Comparison of ENCODE assay signal across 9 cellular contexts in genomic region chr17:41835214-41835799, GRCh38. TPM values are rescaled to one million over a fixed set of nuclear protein-coding genes. Genes with fewer than 3 reads are reported as not detected.
DNase-seq lines count a peak whose midpoint lies in the region; ATAC-seq, FAIRE-seq and TF ChIP-seq lines count a peak whose summit lies in the region.
"Had no signal": no experiment of that assay in that cellular context is flagged by ENCODE, and none has a peak within 500 bp of the region (broad histone marks: within the 10 kb centered on the region; RNA-seq: fewer than 3 reads in every experiment).

No MANE protein-coding gene starts in this region.

- FAIRE-seq in D721Med (lab: Jason Lieb, UNC) = no peak

- peaks cover 19% of the 10 kb centered on the region for H3K36me3 Mint-ChIP-seq in activated B cell treated with CpG ODN at 0.5 μM for 24 hours (ENCODE audit: low read depth)

- H3K4me1 ChIP-seq in heart left ventricle (peaks cover 0 to 17% (median 12%) of the 10 kb centered on the region in 12 donors), sigmoid colon (peaks cover 0 to 17% (median 15%) of the 10 kb centered on the region in 4 donors)

- POLR2A ChIA-PET in activated B cell treated with CpG ODN at 0.5 μM for 24 hours (lab: Charles Lee) = interaction anchor here (1.3 to 2.7 kb wide), 3 partner anchors 30 to 146 kb away, joined by 4 to 10 read pairs (median 4); partner anchors contain the start of genes EIF1, JUP and KLHL11

- no peak for TF ChIP-seq EP300 in sigmoid colon (IDR thresholded peaks at IDR 0.05)

- H3K9me3 ChIP-seq in heart left ventricle (no peaks in the 10 kb centered on the region), sigmoid colon (no peaks in the 10 kb centered on the region)

- no peaks in the 10 kb centered on the region for H3K27me3 Mint-ChIP-seq in activated B cell treated with CpG ODN at 0.5 μM for 24 hours

- 12 to 14% (median 12%) methylated on average over 13 of the region's 13 CpGs for WGBS in heart left ventricle, 4 donors
- 21 to 30% methylated on average over 13 of the region's 13 CpGs for WGBS in sigmoid colon, 2 donors

- H3K27ac ChIP-seq in heart left ventricle = peak overlapping the region in 9 of 12 donors; percentile 6 to 88 (median 72)
- peak overlapping the region; percentile 77 to 91 (median 86) for H3K27ac ChIP-seq in sigmoid colon

- H3K27me3 ChIP-seq in heart left ventricle = no peaks in the 10 kb centered on the region
- no peaks in the 10 kb centered on the region for H3K27me3 ChIP-seq in sigmoid colon

- no peak for TF ChIP-seq POLR2A in heart left ventricle (IDR thresholded peaks at IDR 0.05)
- no peak for TF ChIP-seq POLR2A in sigmoid colon (IDR thresholded peaks at IDR 0.05)
- TF ChIP-seq POLR2A in erythroblast (IDR thresholded peaks at IDR 0.05; ENCODE audit: low read length) = no peak

- H3K4me1 Mint-ChIP-seq in activated B cell treated with CpG ODN at 0.5 μM for 24 hours = peaks cover 13% of the 10 kb centered on the region

- DNase-seq in D721Med (ENCODE audit: insufficient read length, low spot score) (peak; percentile 55), HFF-Myc (ENCODE audit: extremely low read depth, low read depth) (no peak), activated B cell treated with CpG ODN at 0.5 μM for 24 hours (no peak), heart left ventricle (no peak), sigmoid colon (no peak), SK-N-DZ (ENCODE audit: low spot score) (no peak), NCI-H2196 (lab: John Stamatoyannopoulos, UW; ENCODE audit: unreplicated experiment) (no peak), erythroblast (lab: John Stamatoyannopoulos, UW) (no peak)

- CTCF ChIA-PET in activated B cell treated with CpG ODN at 0.5 μM for 24 hours (lab: Charles Lee) = interaction anchor here (0.7 kb wide), 1 partner anchor 26 kb away, joined by 3 read pairs; no protein-coding TSS in a partner anchor

- TF ChIP-seq CTCF in D721Med (IDR thresholded peaks at IDR 0.05; ENCODE audit: insufficient read depth, missing control alignments) (no peak), HFF-Myc (IDR thresholded peaks at IDR 0.05; ENCODE audit: low read depth, low read length, missing control alignments) (no peak), activated B cell treated with CpG ODN at 0.5 μM for 24 hours (IDR thresholded peaks at IDR 0.05) (no peak), heart left ventricle (IDR thresholded peaks at IDR 0.05) (no peak), sigmoid colon (IDR thresholded peaks at IDR 0.05) (no peak)

- intact Hi-C loops in activated B cell treated with CpG ODN at 0.5 μM for 24 hours (cut with micrococcal nuclease) = no loop called here
- intact Hi-C loops in heart left ventricle (cut with DNase I) = loop anchor here in 1 of 10 donors (2.0 kb wide), 1 partner anchor 23 kb away; the partner anchor contains the start of gene FKBP10
- intact Hi-C loops in sigmoid colon (cut with DNase I) = loop anchor here (2.0 kb wide), 1 partner anchor 23 kb away; the partner anchor contains the start of gene FKBP10

- peaks cover 0 to 32% (median 23%) of the 10 kb centered on the region in 9 donors for H3K36me3 ChIP-seq in heart left ventricle
- H3K36me3 ChIP-seq in sigmoid colon = peaks cover 11 to 35% (median 19%) of the 10 kb centered on the region in 4 donors

- H3K27ac Mint-ChIP-seq in activated B cell treated with CpG ODN at 0.5 μM for 24 hours = no peak overlapping the region

- peak overlapping the region; percentile 86 for H3K4me3 ChIP-seq in HFF-Myc (replicated peaks; ENCODE audit: low read depth, low read length)
- H3K4me3 ChIP-seq in heart left ventricle = peak overlapping the region; percentile 73 to 97 (median 88)
- H3K4me3 ChIP-seq in sigmoid colon = peak overlapping the region; percentile 68 to 97 (median 84)

- no peaks in the 10 kb centered on the region for H3K9me3 Mint-ChIP-seq in activated B cell treated with CpG ODN at 0.5 μM for 24 hours

- peak overlapping the region; percentile 87 for H3K4me3 Mint-ChIP-seq in activated B cell treated with CpG ODN at 0.5 μM for 24 hours

- ATAC-seq in activated B cell treated with CpG ODN at 0.5 μM for 24 hours (ENCODE audit: low read depth) (peak; percentile 50), heart left ventricle (peak; percentile 17 to 63 (median 47))

RNA-seq across cellular contexts. Expression of gene NT5C3B, which starts 0.7 kb away (rescaled TPM):
- total RNA-seq in activated B cell treated with CpG ODN at 0.5 μM for 24 hours (38.7 and 41.0 TPM in 2 replicates), heart left ventricle (10 to 100 TPM; 16.0 to 26.7 (median 24.1) TPM), sigmoid colon (100 to 1,000 TPM in 1 of 4 donors, 10 to 100 TPM in 3; 58.5 to 104 (median 69.2) TPM)
- polyA plus RNA-seq in heart left ventricle (10 to 100 TPM; 30.0 to 50.9 TPM), sigmoid colon (10 to 100 TPM; 19.4 to 42.6 (median 33.9) TPM)
- polyA plus RNA-seq in SK-N-DZ (2014; cell fraction: cytosol; rRNA removed) = 159 and 177 TPM in 2 replicates
- polyA plus RNA-seq in SK-N-DZ (2014; cell fraction: nucleus; rRNA removed) = 191 and 202 TPM in 2 replicates

RNA-seq across cellular contexts. Expression of gene KLHL10, which starts 2.3 kb away (rescaled TPM):
- not detected in 2 replicates for total RNA-seq in activated B cell treated with CpG ODN at 0.5 μM for 24 hours
- under 1 TPM in 1 of 9 donors, not detected in 8; 0.10 TPM for total RNA-seq in heart left ventricle
- polyA plus RNA-seq in heart left ventricle = under 1 TPM in 1 of 2 donors, not detected in 1; 0.08 TPM
- total RNA-seq in sigmoid colon = 1 to 10 TPM in 3 of 4 donors, under 1 TPM in 1; 0.95 to 3.9 (median 1.5) TPM
- polyA plus RNA-seq in sigmoid colon = under 1 TPM in 1 of 3 donors, not detected in 2; 0.04 TPM
- polyA plus RNA-seq in SK-N-DZ (2014; cell fraction: cytosol; rRNA removed) = 0.39 TPM in 1 of 2 replicates, not detected in the other
- polyA plus RNA-seq in SK-N-DZ (2014; cell fraction: nucleus; rRNA removed) = 0.10 TPM in 1 of 2 replicates, not detected in the other
- total RNA-seq: RPMI7951 had no signal

RNA-seq across cellular contexts. Expression of gene FKBP10, which starts 22.5 kb away (rescaled TPM):
- total RNA-seq in activated B cell treated with CpG ODN at 0.5 μM for 24 hours (0.54 and 0.86 TPM in 2 replicates), heart left ventricle (10 to 100 TPM in 5 of 9 donors, 1 to 10 TPM in 4; 6.5 to 40.4 (median 12.5) TPM), sigmoid colon (10 to 100 TPM; 34.2 to 71.2 (median 39.5) TPM)
- polyA plus RNA-seq in heart left ventricle (10 to 100 TPM; 11.4 to 25.2 TPM), sigmoid colon (10 to 100 TPM in 1 of 3 donors, 1 to 10 TPM in 2; 5.5 to 18.4 (median 9.0) TPM)
- 187 and 210 TPM in 2 replicates for polyA plus RNA-seq in SK-N-DZ (2014; cell fraction: cytosol; rRNA removed)
- 724 and 744 TPM in 2 replicates for polyA plus RNA-seq in SK-N-DZ (2014; cell fraction: nucleus; rRNA removed)

RNA-seq across cellular contexts. Expression of gene P3H4, which starts 23.6 kb away (rescaled TPM):
- total RNA-seq in activated B cell treated with CpG ODN at 0.5 μM for 24 hours (0.76 and 1.9 TPM in 2 replicates), heart left ventricle (10 to 100 TPM in 1 of 9 donors, 1 to 10 TPM in 8; 2.2 to 10.1 (median 5.3) TPM), sigmoid colon (10 to 100 TPM in 3 of 4 donors, 1 to 10 TPM in 1; 9.9 to 12.3 (median 11.3) TPM)
- polyA plus RNA-seq in heart left ventricle (1 to 10 TPM; 4.2 to 9.4 TPM), sigmoid colon (1 to 10 TPM; 3.0 to 6.4 (median 4.9) TPM)
- polyA plus RNA-seq in SK-N-DZ (2014; cell fraction: cytosol; rRNA removed) = 52.8 and 71.4 TPM in 2 replicates
- 25.9 and 29.5 TPM in 2 replicates for polyA plus RNA-seq in SK-N-DZ (2014; cell fraction: nucleus; rRNA removed)

RNA-seq across cellular contexts. Expression of gene KLHL11, which starts 29.9 kb away (rescaled TPM):
- total RNA-seq in activated B cell treated with CpG ODN at 0.5 μM for 24 hours (13.6 and 17.3 TPM in 2 replicates), heart left ventricle (1 to 10 TPM; 2.3 to 5.9 (median 3.6) TPM), sigmoid colon (10 to 100 TPM; 16.1 to 21.6 (median 19.2) TPM)
- polyA plus RNA-seq in heart left ventricle (1 to 10 TPM; 1.1 to 1.9 TPM), sigmoid colon (1 to 10 TPM in 1 of 3 donors, under 1 TPM in 1, not detected in 1; 0.46 to 2.0 TPM)
- 18.1 and 25.0 TPM in 2 replicates for polyA plus RNA-seq in SK-N-DZ (2014; cell fraction: cytosol; rRNA removed)
- polyA plus RNA-seq in SK-N-DZ (2014; cell fraction: nucleus; rRNA removed) = 16.9 and 19.4 TPM in 2 replicates
